11 cellular contexts compared by ENCODE assay signal in the genomic region with DNA sequence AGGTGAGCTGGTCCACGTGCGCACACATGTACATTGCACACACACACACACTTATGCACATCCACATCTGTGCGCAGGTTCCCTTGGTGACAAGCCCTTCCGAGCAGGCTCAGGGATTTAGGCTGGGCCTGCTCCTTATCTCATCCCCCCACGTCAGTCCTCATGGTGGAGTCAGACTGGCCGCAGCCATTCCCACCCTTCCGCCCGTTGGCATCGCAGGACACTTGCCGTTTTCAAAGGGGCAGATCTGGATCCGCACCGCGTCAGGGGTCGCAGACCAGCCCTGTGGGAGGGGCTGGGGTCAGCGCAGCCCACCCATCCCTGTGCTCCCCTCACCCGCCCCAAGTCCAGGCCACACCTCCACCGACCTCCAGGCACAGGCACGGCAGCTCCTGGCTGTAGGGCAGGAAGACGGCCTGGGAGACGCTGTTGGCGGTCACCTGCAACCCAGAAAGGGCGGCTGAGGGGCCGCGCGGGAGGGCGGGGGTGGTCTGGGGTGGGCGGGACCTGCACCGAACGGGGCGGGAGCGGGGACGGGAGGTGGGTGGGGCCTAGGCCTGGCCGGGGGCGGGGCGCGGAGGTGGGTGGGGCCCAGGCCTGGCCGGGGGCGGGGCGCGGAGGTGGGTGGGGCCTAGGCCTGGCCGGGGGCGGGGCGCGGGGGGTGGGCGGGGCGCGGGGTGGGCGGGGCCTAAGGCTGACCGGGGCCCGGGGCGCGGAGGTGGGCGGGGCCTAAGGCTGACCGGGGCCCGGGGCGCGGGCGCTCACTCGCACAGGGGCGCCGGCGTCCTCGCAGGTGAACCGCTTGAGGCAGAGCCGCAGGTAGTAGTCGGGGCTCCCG. TPM values are rescaled to one million over a fixed set of nuclear protein-coding genes. Genes with fewer than 3 reads are reported as not detected.
DNase-seq lines count a peak whose midpoint lies in the region; ATAC-seq, FAIRE-seq and TF ChIP-seq lines count a peak whose summit lies in the region.
"Had no signal": no experiment of that assay in that cellular context is flagged by ENCODE, and none has a peak within 500 bp of the region (broad histone marks: within the 10 kb centered on the region; RNA-seq: fewer than 3 reads in every experiment).

No MANE protein-coding gene starts in this region.

- H3K4me1 Mint-ChIP-seq in activated CD4-positive, alpha-beta T cell treated with anti-CD3 and anti-CD28 coated beads, Interleukin-2, amount 10 ng/mL, durations not matched to agents 24 days and 14 days: no peaks in the 10 kb centered on the region
- peaks cover 11% of the 10 kb centered on the region for H3K4me1 Mint-ChIP-seq in activated CD4-positive, alpha-beta T cell treated with anti-CD3 and anti-CD28 coated beads, Interleukin-2, amount 10 ng/mL, durations not matched to agents 7 days and 5 days

- peak; percentile 79 for DNase-seq in activated CD4-positive, alpha-beta T cell treated with anti-CD3 and anti-CD28 coated beads, Interleukin-2, amount 10 ng/mL, durations not matched to agents 24 days and 14 days
- no peak for DNase-seq in activated CD4-positive, alpha-beta T cell treated with anti-CD3 and anti-CD28 coated beads, Interleukin-2, amount 10 ng/mL, durations not matched to agents 7 days and 5 days
- no peak for DNase-seq in GM12878 (ENCODE audit: low read depth, low spot score)
- peak; percentile 6 for DNase-seq in stimulated activated naive CD4-positive, alpha-beta T cell treated with Interleukin-2 at 50 U/mL for 16 hours (lab: John Stamatoyannopoulos, UW)
- no peak for DNase-seq in cerebellar nuclear complex (lab: John Stamatoyannopoulos, UW)
- DNase-seq: activated CD4-positive, alpha-beta T cell treated with anti-CD3 and anti-CD28 coated beads, Interleukin-2, amount 50 U/mL, for 4 hours; NCI-H510A had no signal

- H3K27ac Mint-ChIP-seq in activated CD4-positive, alpha-beta T cell treated with anti-CD3 and anti-CD28 coated beads, Interleukin-2, amount 10 ng/mL, durations not matched to agents 24 days and 14 days: no peak overlapping the region
- H3K27ac Mint-ChIP-seq in activated CD4-positive, alpha-beta T cell treated with anti-CD3 and anti-CD28 coated beads, Interleukin-2, amount 10 ng/mL, durations not matched to agents 7 days and 5 days: no peak overlapping the region

- no peak for TF ChIP-seq EP300 in GM12878 (IDR thresholded peaks at IDR 0.05; ENCODE audit: borderline replicate concordance in 1 of 2, control insufficient read depth in 1 of 2, low read depth in 2 of 2, low read length in 2 of 2)

- in situ Hi-C loops in GM12878 (cut with MboI): no loop called here

- H3K27me3 Mint-ChIP-seq in activated CD4-positive, alpha-beta T cell treated with anti-CD3 and anti-CD28 coated beads, Interleukin-2, amount 10 ng/mL, durations not matched to agents 24 days and 14 days: peaks cover 2% of the 10 kb centered on the region
- H3K27me3 Mint-ChIP-seq in activated CD4-positive, alpha-beta T cell treated with anti-CD3 and anti-CD28 coated beads, Interleukin-2, amount 10 ng/mL, durations not matched to agents 7 days and 5 days: peaks cover 5% of the 10 kb centered on the region

- no peak overlapping the region for H3K9ac ChIP-seq in GM12878 (ENCODE audit: control insufficient read depth, insufficient read depth, low read length)

- H3K9me3 Mint-ChIP-seq in activated CD4-positive, alpha-beta T cell treated with anti-CD3 and anti-CD28 coated beads, Interleukin-2, amount 10 ng/mL, durations not matched to agents 24 days and 14 days: no peaks in the 10 kb centered on the region
- peaks cover 4% of the 10 kb centered on the region for H3K9me3 Mint-ChIP-seq in activated CD4-positive, alpha-beta T cell treated with anti-CD3 and anti-CD28 coated beads, Interleukin-2, amount 10 ng/mL, durations not matched to agents 7 days and 5 days

- H3K36me3 Mint-ChIP-seq in activated CD4-positive, alpha-beta T cell treated with anti-CD3 and anti-CD28 coated beads, Interleukin-2, amount 10 ng/mL, durations not matched to agents 24 days and 14 days (ENCODE audit: low read depth): no peaks in the 10 kb centered on the region
- H3K36me3 Mint-ChIP-seq in activated CD4-positive, alpha-beta T cell treated with anti-CD3 and anti-CD28 coated beads, Interleukin-2, amount 10 ng/mL, durations not matched to agents 7 days and 5 days (ENCODE audit: low read depth): no peaks in the 10 kb centered on the region

- H3K4me1 ChIP-seq in GM12878 (ENCODE audit: control insufficient read depth, insufficient read depth, low read length): no peaks in the 10 kb centered on the region

- H3K36me3 ChIP-seq in GM12878 (ENCODE audit: control insufficient read depth in 2 of 2, insufficient read depth in 2 of 2, low read length in 1 of 2): no peaks in the 10 kb centered on the region

- CTCF ChIA-PET in activated CD4-positive, alpha-beta T cell treated with anti-CD3 and anti-CD28 coated beads, Interleukin-2, amount 10 ng/mL, durations not matched to agents 7 days and 5 days (lab: Charles Lee): interaction anchor here (1.2 kb wide), 1 partner anchor 31 kb away, joined by 3 read pairs; no protein-coding TSS in a partner anchor
- CTCF ChIA-PET in GM12878 (lab: Yijun Ruan, JAX): no interaction called here

- H3K79me2 ChIP-seq in GM12878 (ENCODE audit: control insufficient read depth, insufficient read depth, low read length): no peaks in the 10 kb centered on the region

- POLR2A ChIA-PET in activated CD4-positive, alpha-beta T cell treated with anti-CD3 and anti-CD28 coated beads, Interleukin-2, amount 10 ng/mL, durations not matched to agents 7 days and 5 days (lab: Charles Lee): interaction anchor here (0.6 kb wide), 1 partner anchor 23 kb away, joined by 3 read pairs; no protein-coding TSS in a partner anchor
- POLR2A ChIA-PET in GM12878 (lab: Charles Lee): no interaction called here

- H3K4me3 ChIP-seq in GM12878 (no peak overlapping the region), iPS-18c (ENCODE audit: insufficient read depth, low read depth, low read length) (peak overlapping the region; percentile 55)

- ATAC-seq in GM12878: peak; percentile 35
- ATAC-seq in GM18867 (IDR thresholded peaks at IDR 0.05; ENCODE audit: unreplicated experiment): no peak
- no peak for ATAC-seq in HG03039 (IDR thresholded peaks at IDR 0.05; ENCODE audit: unreplicated experiment)

- FAIRE-seq in GM12878 (lab: Jason Lieb, UNC): no peak
- FAIRE-seq: endometrium had no signal

- RAD21 ChIA-PET in GM12878 (lab: Charles Lee; ENCODE audit: unreplicated experiment): no interaction called here

- 60% methylated on average over 22 of the region's 67 CpGs for WGBS in GM12878 (ENCODE audit: insufficient coverage, insufficient replicate concordance, low lambda C conversion rate, missing lambda C conversion rate)

- no peak overlapping the region for H3K4me2 ChIP-seq in GM12878 (ENCODE audit: control insufficient read depth, insufficient read depth)

- SMC1A ChIA-PET in GM12878 (lab: Charles Lee; ENCODE audit: uncharacterized antibody, unreplicated experiment): no interaction called here

- H3K27ac ChIP-seq in GM12878 (ENCODE audit: control insufficient read depth, insufficient read depth): no peak overlapping the region

- H3K9me3 ChIP-seq in GM12878 (replicated peaks; ENCODE audit: control insufficient read depth, insufficient read depth, low read length) (no peaks in the 10 kb centered on the region), iPS-18c (ENCODE audit: control insufficient read depth, insufficient read depth, low read length) (no peaks in the 10 kb centered on the region)

- TF ChIP-seq CTCF in GM12878 (IDR thresholded peaks at IDR 0.05 in 2 of 3, conservative IDR thresholded peaks at IDR 0.05 in 1 of 3; ENCODE audit: control insufficient read depth in 2 of 3, extremely low read depth in 1 of 3, insufficient read depth in 1 of 3, low read depth in 3 of 3, low read length in 3 of 3): no peak

- TF ChIP-seq RAD21 in GM12878 (IDR thresholded peaks at IDR 0.05; ENCODE audit: insufficient read depth, low read depth, low read length): no peak

- no peak for TF ChIP-seq POLR2A in GM12878 (IDR thresholded peaks at IDR 0.05; ENCODE audit: low read depth, low read length)

- H2AFZ ChIP-seq in GM12878 (ENCODE audit: control insufficient read depth, low read depth, low read length): no peak overlapping the region

- intact Hi-C loops in activated CD4-positive, alpha-beta T cell treated with anti-CD3 and anti-CD28 coated beads, Interleukin-2, amount 10 ng/mL, durations not matched to agents 24 days and 14 days (cut with micrococcal nuclease): no loop called here
- intact Hi-C loops in GM12878 (cut with micrococcal nuclease; ENCODE audit: unreplicated experiment): no loop called here

- BruUV-seq in GM12878 (replicated peaks; lab: Mats Ljungman, UMichigan): no TSS peak

- peak overlapping the region; percentile 40 for H3K4me3 Mint-ChIP-seq in activated CD4-positive, alpha-beta T cell treated with anti-CD3 and anti-CD28 coated beads, Interleukin-2, amount 10 ng/mL, durations not matched to agents 24 days and 14 days
- no peak overlapping the region for H3K4me3 Mint-ChIP-seq in activated CD4-positive, alpha-beta T cell treated with anti-CD3 and anti-CD28 coated beads, Interleukin-2, amount 10 ng/mL, durations not matched to agents 7 days and 5 days

- no peaks in the 10 kb centered on the region for H4K20me1 ChIP-seq in GM12878 (ENCODE audit: control insufficient read depth, insufficient read depth)

- H3K27me3 ChIP-seq in GM12878 (replicated peaks in 1 of 2; ENCODE audit: control insufficient read depth in 2 of 2, insufficient read depth in 2 of 2, low read length in 1 of 2): no peaks in the 10 kb centered on the region

RNA-seq across cellular contexts. Expression of a gene that starts 13.3 kb away (rescaled TPM):
- total RNA-seq in activated CD4-positive, alpha-beta T cell treated with anti-CD3 and anti-CD28 coated beads, Interleukin-2, amount 10 ng/mL, durations not matched to agents 24 days and 14 days: 0.09 and 0.14 TPM in 2 replicates
- not detected for total RNA-seq in activated CD4-positive, alpha-beta T cell treated with anti-CD3 and anti-CD28 coated beads, Interleukin-2, amount 10 ng/mL, durations not matched to agents 7 days and 5 days
- 0.33 and 0.34 TPM in 2 replicates for total RNA-seq in GM12878 (2013; cell fraction: nucleolus; rRNA removed)
- total RNA-seq in GM12878 (2014; rRNA removed) (not detected in 2 replicates), GM12878 (2014; rRNA removed; fragmentation: Illumina TruSeq; extraction: Trizol) (not detected in 2 replicates), GM12878 (2021) (not detected in 2 replicates)
- polyA plus RNA-seq in GM12878 (2011; ENCODE audit: low read depth): not detected
- polyA plus RNA-seq in GM12878 (2011; rRNA removed) (0.03 TPM in 1 of 2 replicates, not detected in the other), GM12878 (2014; fragmentation: Illumina TruSeq; extraction: Trizol) (not detected in 2 replicates), GM12878 (2014; fragmentation: Nextera tagmentation; extraction: Ambion mirVana) (not detected), GM12878 (2014; rRNA removed) (0.06 TPM in 1 of 2 replicates, not detected in the other), GM12878 (2016; fragmentation: Nextera tagmentation; extraction: Ambion mirVana) (not detected)
- polyA plus RNA-seq in GM12878 (2011; cell fraction: cytosol; rRNA removed): 0.03 TPM in 1 of 2 replicates, not detected in the other
- polyA plus RNA-seq in GM12878 (2011; cell fraction: nucleus; rRNA removed): 0.10 and 0.20 TPM in 2 replicates
- 0.04 TPM in 1 of 2 replicates, not detected in the other for polyA plus RNA-seq in GM12878 (2012)
- polyA minus RNA-seq in GM12878 (2011; rRNA and poly(A)+ RNA removed): not detected in 2 replicates
- not detected in 2 replicates for polyA minus RNA-seq in GM12878 (2011; cell fraction: cytosol; rRNA and poly(A)+ RNA removed)
- not detected in 2 replicates for polyA minus RNA-seq in GM12878 (2011; cell fraction: nucleus; rRNA and poly(A)+ RNA removed)

RNA-seq across cellular contexts. Expression of a gene that starts 38.7 kb away (rescaled TPM):
- 302 and 304 TPM in 2 replicates for total RNA-seq in activated CD4-positive, alpha-beta T cell treated with anti-CD3 and anti-CD28 coated beads, Interleukin-2, amount 10 ng/mL, durations not matched to agents 24 days and 14 days
- total RNA-seq in activated CD4-positive, alpha-beta T cell treated with anti-CD3 and anti-CD28 coated beads, Interleukin-2, amount 10 ng/mL, durations not matched to agents 7 days and 5 days: 10 to 100 TPM; 39.7 to 44.7 TPM
- total RNA-seq in GM12878 (2013; cell fraction: nucleolus; rRNA removed): 27.8 and 36.0 TPM in 2 replicates
- total RNA-seq in GM12878 (2014; rRNA removed) (44.7 and 51.8 TPM in 2 replicates), GM12878 (2014; rRNA removed; fragmentation: Illumina TruSeq; extraction: Trizol) (11.0 and 11.9 TPM in 2 replicates), GM12878 (2021) (59.5 and 60.8 TPM in 2 replicates)
- 6.5 TPM for polyA plus RNA-seq in GM12878 (2011; ENCODE audit: low read depth)
- polyA plus RNA-seq in GM12878 (2011; rRNA removed) (8.6 and 12.4 TPM in 2 replicates), GM12878 (2014; fragmentation: Illumina TruSeq; extraction: Trizol) (2.2 and 6.2 TPM in 2 replicates), GM12878 (2014; fragmentation: Nextera tagmentation; extraction: Ambion mirVana) (1 to 10 TPM in 1 of 2 experiments, under 1 TPM in 1; 0.31 to 1.5 TPM), GM12878 (2014; rRNA removed) (57.0 and 57.8 TPM in 2 replicates), GM12878 (2016; fragmentation: Nextera tagmentation; extraction: Ambion mirVana) (10 to 100 TPM; 12.4 to 34.3 TPM)
- polyA plus RNA-seq in GM12878 (2011; cell fraction: cytosol; rRNA removed): 31.3 and 38.2 TPM in 2 replicates
- 84.4 and 94.5 TPM in 2 replicates for polyA plus RNA-seq in GM12878 (2011; cell fraction: nucleus; rRNA removed)
- polyA plus RNA-seq in GM12878 (2012): 30.9 and 46.0 TPM in 2 replicates
- 3.9 and 14.1 TPM in 2 replicates for polyA minus RNA-seq in GM12878 (2011; rRNA and poly(A)+ RNA removed)
- polyA minus RNA-seq in GM12878 (2011; cell fraction: cytosol; rRNA and poly(A)+ RNA removed): 14.2 and 18.4 TPM in 2 replicates
- 22.6 and 39.2 TPM in 2 replicates for polyA minus RNA-seq in GM12878 (2011; cell fraction: nucleus; rRNA and poly(A)+ RNA removed)

RNA-seq across cellular contexts. Expression of a gene that starts 58.8 kb away (rescaled TPM):
- total RNA-seq in activated CD4-positive, alpha-beta T cell treated with anti-CD3 and anti-CD28 coated beads, Interleukin-2, amount 10 ng/mL, durations not matched to agents 24 days and 14 days: not detected in 2 replicates
- not detected for total RNA-seq in activated CD4-positive, alpha-beta T cell treated with anti-CD3 and anti-CD28 coated beads, Interleukin-2, amount 10 ng/mL, durations not matched to agents 7 days and 5 days
- not detected in 2 replicates for total RNA-seq in GM12878 (2013; cell fraction: nucleolus; rRNA removed)
- total RNA-seq in GM12878 (2014; rRNA removed) (not detected in 2 replicates), GM12878 (2014; rRNA removed; fragmentation: Illumina TruSeq; extraction: Trizol) (not detected in 2 replicates), GM12878 (2021) (not detected in 2 replicates)
- not detected for polyA plus RNA-seq in GM12878 (2011; ENCODE audit: low read depth)
- polyA plus RNA-seq in GM12878 (2011; rRNA removed) (not detected in 2 replicates), GM12878 (2014; fragmentation: Illumina TruSeq; extraction: Trizol) (not detected in 2 replicates), GM12878 (2014; fragmentation: Nextera tagmentation; extraction: Ambion mirVana) (not detected), GM12878 (2014; rRNA removed) (not detected in 2 replicates), GM12878 (2016; fragmentation: Nextera tagmentation; extraction: Ambion mirVana) (not detected)
- polyA plus RNA-seq in GM12878 (2011; cell fraction: cytosol; rRNA removed): not detected in 2 replicates
- not detected in 2 replicates for polyA plus RNA-seq in GM12878 (2011; cell fraction: nucleus; rRNA removed)
- not detected in 2 replicates for polyA plus RNA-seq in GM12878 (2012)
- not detected in 2 replicates for polyA minus RNA-seq in GM12878 (2011; rRNA and poly(A)+ RNA removed)
- polyA minus RNA-seq in GM12878 (2011; cell fraction: cytosol; rRNA and poly(A)+ RNA removed): not detected in 2 replicates
- polyA minus RNA-seq in GM12878 (2011; cell fraction: nucleus; rRNA and poly(A)+ RNA removed): not detected in 2 replicates

Comparison
In these comparisons a context has a peak if more than half of its experiments do, and no peak if none do; other contexts are left out.
1. DNase-seq: peak in activated CD4-positive, alpha-beta T cell treated with anti-CD3 and anti-CD28 coated beads, Interleukin-2, amount 10 ng/mL, durations not matched to agents 24 days and 14 days (single experiment) and stimulated activated naive CD4-positive, alpha-beta T cell treated with Interleukin-2 at 50 U/mL for 16 hours (single experiment); none in activated CD4-positive, alpha-beta T cell treated with anti-CD3 and anti-CD28 coated beads, Interleukin-2, amount 10 ng/mL, durations not matched to agents 7 days and 5 days (single experiment), GM12878 (single experiment) and cerebellar nuclear complex (0 of 2).